Comparison of ENCODE assay signal across 29 cellular contexts in genomic region chr9:93226819-93227218, GRCh38. TPM values are rescaled to one million over a fixed set of nuclear protein-coding genes. Genes with fewer than 3 reads are reported as not detected.
"Had no signal": no experiment of that assay in that cellular context is flagged by ENCODE, and none has a peak within 500 bp of the region (broad histone marks: within the 10 kb centered on the region; RNA-seq: fewer than 3 reads in every experiment).

No MANE protein-coding gene starts in this region.

- H3K4me1 ChIP-seq: upper lobe of right lung had no signal

- H3K4me3 ChIP-seq: pancreas, psoas muscle, stomach, thyroid gland, upper lobe of right lung had no signal

- H3K27ac ChIP-seq: psoas muscle, stomach, thyroid gland, upper lobe of right lung had no signal

- H3K27ac Mint-ChIP-seq: activated CD4-positive, alpha-beta T cell treated with anti-CD3 and anti-CD28 coated beads, Interleukin-2, amount 10 ng/mL, durations not matched to agents 24 days and 14 days; activated CD8-positive, alpha-beta T cell treated with anti-CD3 and anti-CD28 coated beads for 36 hours; activated naive CD4-positive, alpha-beta T cell treated with anti-CD3 and anti-CD28 coated beads, Interleukin-2, amount 50 U/mL, for 24 hours; activated naive CD8-positive, alpha-beta T cell treated with anti-CD3 and anti-CD28 coated beads, Interleukin-2, amount 50 U/mL, for 24 hours; activated T-helper 2 cell treated with anti-CD3 and anti-CD28 coated beads, Interferon-gamma antibody, Interleukin-2, Interleukin-4, amounts not matched to agents 10 μg/mL and 5 μg/mL and 100 μg/mL, durations not matched to agents 14 hours and 24 hours and 36 hours; dendritic cell treated with granulocyte-macrophage colony-stimulating factor and Interleukin-4, amounts not matched to agents 40 ng/mL and 50 ng/mL, for 4 days; endodermal cell; mesothelial cell of epicardium; stimulated activated naive B cell treated with anti-CD40 and anti-IgM and Interleukin-4, amounts not matched to agents 10 μg/mL and 1 μg/mL and 100 μg/mL, for 72 hours had no signal

- H3K4me3 Mint-ChIP-seq: activated CD4-positive, alpha-beta T cell treated with anti-CD3 and anti-CD28 coated beads, Interleukin-2, amount 10 ng/mL, durations not matched to agents 24 days and 14 days; activated CD8-positive, alpha-beta T cell treated with anti-CD3 and anti-CD28 coated beads for 36 hours; activated naive CD4-positive, alpha-beta T cell treated with anti-CD3 and anti-CD28 coated beads, Interleukin-2, amount 50 U/mL, for 24 hours; activated naive CD8-positive, alpha-beta T cell treated with anti-CD3 and anti-CD28 coated beads, Interleukin-2, amount 50 U/mL, for 24 hours; dendritic cell treated with granulocyte-macrophage colony-stimulating factor and Interleukin-4, amounts not matched to agents 40 ng/mL and 50 ng/mL, for 4 days; endodermal cell; mesothelial cell of epicardium; naive thymus-derived CD8-positive, alpha-beta T cell; neural crest cell; stimulated activated naive B cell treated with anti-CD40 and anti-IgM and Interleukin-4, amounts not matched to agents 10 μg/mL and 1 μg/mL and 100 μg/mL, for 72 hours had no signal

- H3K4me1 Mint-ChIP-seq: activated naive CD4-positive, alpha-beta T cell treated with anti-CD3 and anti-CD28 coated beads, Interleukin-2, amount 50 U/mL, for 24 hours; activated naive CD8-positive, alpha-beta T cell treated with anti-CD3 and anti-CD28 coated beads, Interleukin-2, amount 50 U/mL, for 24 hours had no signal

- H3K9me3 ChIP-seq: pancreas, psoas muscle, stomach, thyroid gland, upper lobe of right lung had no signal

- H3K36me3 ChIP-seq: pancreas, stomach, thyroid gland, upper lobe of right lung had no signal

- H3K27me3 ChIP-seq: pancreas, stomach, thyroid gland had no signal

- H3K36me3 Mint-ChIP-seq: activated naive CD4-positive, alpha-beta T cell treated with anti-CD3 and anti-CD28 coated beads, Interleukin-2, amount 50 U/mL, for 24 hours; mesothelial cell of epicardium; naive thymus-derived CD8-positive, alpha-beta T cell; stimulated activated naive B cell treated with anti-CD40 and anti-IgM and Interleukin-4, amounts not matched to agents 10 μg/mL and 1 μg/mL and 100 μg/mL, for 72 hours had no signal

- ATAC-seq: activated CD8-positive, alpha-beta T cell treated with anti-CD3 and anti-CD28 coated beads for 36 hours; activated naive CD8-positive, alpha-beta T cell treated with anti-CD3 and anti-CD28 coated beads, Interleukin-2, amount 50 U/mL, for 24 hours; esophagus mucosa; naive thymus-derived CD8-positive, alpha-beta T cell; pancreas; psoas muscle; stimulated activated naive B cell treated with anti-CD40 and anti-IgM and Interleukin-4, amounts not matched to agents 10 μg/mL and 1 μg/mL and 100 μg/mL, for 72 hours; upper lobe of right lung had no signal

- H3K9me3 Mint-ChIP-seq: activated CD4-positive, alpha-beta T cell treated with anti-CD3 and anti-CD28 coated beads, Interleukin-2, amount 10 ng/mL, durations not matched to agents 24 days and 14 days; activated CD8-positive, alpha-beta T cell treated with anti-CD3 and anti-CD28 coated beads for 36 hours; activated naive CD4-positive, alpha-beta T cell treated with anti-CD3 and anti-CD28 coated beads, Interleukin-2, amount 50 U/mL, for 24 hours; activated naive CD8-positive, alpha-beta T cell treated with anti-CD3 and anti-CD28 coated beads, Interleukin-2, amount 50 U/mL, for 24 hours; activated T-helper 2 cell treated with anti-CD3 and anti-CD28 coated beads, Interferon-gamma antibody, Interleukin-2, Interleukin-4, amounts not matched to agents 10 μg/mL and 5 μg/mL and 100 μg/mL, durations not matched to agents 14 hours and 24 hours and 36 hours; dendritic cell treated with granulocyte-macrophage colony-stimulating factor and Interleukin-4, amounts not matched to agents 40 ng/mL and 50 ng/mL, for 4 days; endodermal cell; mesothelial cell of epicardium; naive thymus-derived CD8-positive, alpha-beta T cell; neural crest cell; stimulated activated naive B cell treated with anti-CD40 and anti-IgM and Interleukin-4, amounts not matched to agents 10 μg/mL and 1 μg/mL and 100 μg/mL, for 72 hours had no signal

- DNase-seq: activated CD4-positive, alpha-beta T cell treated with anti-CD3 and anti-CD28 coated beads, Interleukin-2, amount 10 ng/mL, durations not matched to agents 24 days and 14 days; activated CD4-positive, CD25-positive, alpha-beta regulatory T cell treated with anti-CD3 and anti-CD28 coated beads, Interleukin-2, amount 50 U/mL, for 72 hours; activated CD8-positive, alpha-beta T cell treated with anti-CD3 and anti-CD28 coated beads for 36 hours; activated naive CD8-positive, alpha-beta T cell treated with anti-CD3 and anti-CD28 coated beads, Interleukin-2, amount 50 U/mL, for 24 hours; activated T-cell treated with anti-CD3 and anti-CD28 coated beads, Interleukin-2, amount 50 U/mL, for 48 hours; amygdala; caudate nucleus; endodermal cell; foreskin fibroblast; head of caudate nucleus; hippocampal formation; naive thymus-derived CD8-positive, alpha-beta T cell; nucleus accumbens; stimulated activated CD4-positive, alpha-beta T cell treated with anti-CD3 and anti-CD28 coated beads, Interleukin-15, amount 100 ng/mL, for 24 hours; stimulated activated CD4-positive, alpha-beta T cell treated with anti-CD3 and anti-CD28 coated beads, Interleukin-2, amount 100 ng/mL, for 24 hours; stimulated activated naive B cell treated with anti-CD40 and anti-IgM and Interleukin-4, amounts not matched to agents 10 μg/mL and 1 μg/mL and 100 μg/mL, for 72 hours; stomach; T1000; thyroid gland; upper lobe of right lung had no signal

RNA-seq across cellular contexts. Expression of gene WNK2, which starts 42.9 kb away (rescaled TPM):
- polyA plus RNA-seq: keratinocyte; naive thymus-derived CD8-positive, alpha-beta T cell had no signal
